1 cellular context compared by ENCODE assay signal in genomic region chr17:81221371-81221841, GRCh38.
TF ChIP-seq lines count a peak whose summit lies in the region.

No MANE protein-coding gene starts in this region.

TF ChIP-seq in A549, 52 proteins besides CTCF, POLR2A, EP300 and RAD21 (continued from another document):
- TF ChIP-seq ELK1 (IDR thresholded peaks at IDR 0.05; ENCODE audit: low read depth, low read length), result no peak
- TF ChIP-seq EHF (CRISPR knock-in tag; IDR thresholded peaks at IDR 0.05), result no peak
- TF ChIP-seq REST (IDR thresholded peaks at IDR 0.05), result no peak
- no peak for TF ChIP-seq RCOR1 (IDR thresholded peaks at IDR 0.05; ENCODE audit: low read depth, low read length)
- TF ChIP-seq RNF2 (IDR thresholded peaks at IDR 0.05; ENCODE audit: borderline replicate concordance, low read depth), result no peak
- TF ChIP-seq CBX2 (IDR thresholded peaks at IDR 0.05; ENCODE audit: borderline replicate concordance, low read depth), result no peak
- no peak for TF ChIP-seq TP53 (CRISPR knock-in tag; IDR thresholded peaks at IDR 0.05)
- no peak for TF ChIP-seq SMC3 (IDR thresholded peaks at IDR 0.05)
- TF ChIP-seq NFE2L2 (conservative IDR thresholded peaks at IDR 0.05; ENCODE audit: low read length), result no peak
- TF ChIP-seq FOXS1 (CRISPR knock-in tag; IDR thresholded peaks at IDR 0.05), result no peak
- no peak for TF ChIP-seq JUNB (IDR thresholded peaks at IDR 0.05)
- TF ChIP-seq FOSB (CRISPR knock-in tag; IDR thresholded peaks at IDR 0.05), result no peak
- no peak for TF ChIP-seq HOXB13 (CRISPR knock-in tag; IDR thresholded peaks at IDR 0.05; ENCODE audit: low read depth)
- no peak for TF ChIP-seq POLR2AphosphoS2 (conservative IDR thresholded peaks at IDR 0.05; ENCODE audit: low read length)
